Comparison of ENCODE assay signal across 20 cellular contexts in genomic region chr10:96387151-96387550, GRCh38. TPM values are rescaled to one million over a fixed set of nuclear protein-coding genes. Genes with fewer than 3 reads are reported as not detected.
A peak's percentile ranks its signal among the peaks of the same experiment; 100 is the strongest.
DNase-seq lines count a peak whose midpoint lies in the region; ATAC-seq and TF ChIP-seq lines count a peak whose summit lies in the region.
"Had no signal": no experiment of that assay in that cellular context is flagged by ENCODE, and none has a peak within 500 bp of the region (broad histone marks: within the 10 kb centered on the region; RNA-seq: fewer than 3 reads in every experiment).

No MANE protein-coding gene starts in this region.

- no peak overlapping the region for H3K27ac ChIP-seq in adrenal gland
- H3K27ac ChIP-seq: SK-N-MC had no signal

- DNase-seq in GM03348 (ENCODE audit: low spot score) (peak; percentile 73), iris pigment epithelial cell (ENCODE audit: low read depth) (peak; percentile 10), DMS 273 (lab: John Stamatoyannopoulos, UW; ENCODE audit: unreplicated experiment) (no peak), nephron progenitor cell (no peak), adrenal gland (no peak)
- DNase-seq in activated CD8-positive, alpha-beta memory T cell treated with anti-CD3 and anti-CD28 coated beads for 24 hours: no peak
- DNase-seq: ACHN; Calu3; CD4-positive, alpha-beta memory T cell; DMS79 treated with DMSO at 0.1 percent for 48 hours; GDM1; NCI-H1105; NCI-H1694; NCI-H226; NCI-H524 treated with DMSO at 0.1 percent for 48 hours; Right ventricle myocardium superior had no signal

- H3K4me3 ChIP-seq in adrenal gland: no peak overlapping the region
- H3K4me3 ChIP-seq: SK-N-MC had no signal

- H3K27me3 ChIP-seq in adrenal gland: peaks cover 6% of the 10 kb centered on the region

- H3K36me3 ChIP-seq in adrenal gland (replicated peaks in 1 of 2): no peaks in the 10 kb centered on the region

- ATAC-seq in SK-N-SH treated with all-trans-retinoic acid at 6 μM for 48 hours: peak; percentile 35; the same call in 2 of the 3 replicates

- H3K4me1 Mint-ChIP-seq in nephron progenitor cell: no peaks in the 10 kb centered on the region
- H3K4me1 Mint-ChIP-seq: CD4-positive, alpha-beta memory T cell had no signal

- H3K9me3 Mint-ChIP-seq in nephron progenitor cell: no peaks in the 10 kb centered on the region

- H3K9me3 ChIP-seq in adrenal gland (replicated peaks in 1 of 3): no peaks in the 10 kb centered on the region

- intact Hi-C loops in adrenal gland (cut with DNase I): no loop called here

- TF ChIP-seq CTCF in nephron progenitor cell (IDR thresholded peaks at IDR 0.05) (no peak), adrenal gland (IDR thresholded peaks at IDR 0.05) (no peak)

- H3K4me1 ChIP-seq in adrenal gland (replicated peaks in 1 of 2): no peaks in the 10 kb centered on the region

- H3K27ac Mint-ChIP-seq in nephron progenitor cell: no peak overlapping the region
- H3K27ac Mint-ChIP-seq: CD4-positive, alpha-beta memory T cell had no signal

- H3K27me3 Mint-ChIP-seq in nephron progenitor cell (ENCODE audit: low read depth, poor library complexity): peaks cover 20% of the 10 kb centered on the region

- no peak for TF ChIP-seq POLR2A in adrenal gland (IDR thresholded peaks at IDR 0.05)

- WGBS in adrenal gland, 4 donors: 60 to 80% (median 73%) methylated on average over 2 of the region's 2 CpGs

- no peak overlapping the region for H3K4me3 Mint-ChIP-seq in nephron progenitor cell
- H3K4me3 Mint-ChIP-seq: CD4-positive, alpha-beta memory T cell had no signal

- H3K36me3 Mint-ChIP-seq in nephron progenitor cell (ENCODE audit: low read depth): no peaks in the 10 kb centered on the region
- H3K36me3 Mint-ChIP-seq: CD4-positive, alpha-beta memory T cell had no signal

TF ChIP-seq in SK-N-SH treated with all-trans-retinoic acid at 6 μM for 48 hours, 23 proteins besides CTCF, POLR2A, EP300 and RAD21:
- TF ChIP-seq GLIS3 (CRISPR knock-in tag; IDR thresholded peaks at IDR 0.05) (no peak), TOX (CRISPR knock-in tag; IDR thresholded peaks at IDR 0.05; ENCODE audit: borderline replicate concordance) (no peak), ZFP3 (CRISPR knock-in tag; IDR thresholded peaks at IDR 0.05) (no peak), RARB (CRISPR knock-in tag; IDR thresholded peaks at IDR 0.05) (no peak), OSR1 (CRISPR knock-in tag; IDR thresholded peaks at IDR 0.05) (no peak), ZC3H10 (CRISPR knock-in tag; IDR thresholded peaks at IDR 0.05) (no peak), PATZ1 (CRISPR knock-in tag; IDR thresholded peaks at IDR 0.05; ENCODE audit: borderline replicate concordance) (no peak), ISL1 (CRISPR knock-in tag; IDR thresholded peaks at IDR 0.05) (no peak), TCF4 (CRISPR knock-in tag; IDR thresholded peaks at IDR 0.05; ENCODE audit: borderline replicate concordance) (no peak), ESRRG (CRISPR knock-in tag; IDR thresholded peaks at IDR 0.05) (no peak), ZNF70 (CRISPR knock-in tag; IDR thresholded peaks at IDR 0.05) (no peak), TSHZ2 (CRISPR knock-in tag; IDR thresholded peaks at IDR 0.05) (no peak), ZFP30 (CRISPR knock-in tag; IDR thresholded peaks at IDR 0.05) (no peak), PPARA (CRISPR knock-in tag; IDR thresholded peaks at IDR 0.05; ENCODE audit: borderline replicate concordance) (no peak)
- TF ChIP-seq, protein P1, sequence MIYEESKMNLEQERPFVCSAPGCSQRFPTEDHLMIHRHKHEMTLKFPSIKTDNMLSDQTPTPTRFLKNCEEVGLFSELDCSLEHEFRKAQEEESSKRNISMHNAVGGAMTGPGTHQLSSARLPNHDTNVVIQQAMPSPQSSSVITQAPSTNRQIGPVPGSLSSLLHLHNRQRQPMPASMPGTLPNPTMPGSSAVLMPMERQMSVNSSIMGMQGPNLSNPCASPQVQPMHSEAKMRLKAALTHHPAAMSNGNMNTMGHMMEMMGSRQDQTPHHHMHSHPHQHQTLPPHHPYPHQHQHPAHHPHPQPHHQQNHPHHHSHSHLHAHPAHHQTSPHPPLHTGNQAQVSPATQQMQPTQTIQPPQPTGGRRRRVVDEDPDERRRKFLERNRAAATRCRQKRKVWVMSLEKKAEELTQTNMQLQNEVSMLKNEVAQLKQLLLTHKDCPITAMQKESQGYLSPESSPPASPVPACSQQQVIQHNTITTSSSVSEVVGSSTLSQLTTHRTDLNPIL (CRISPR knock-in tag; IDR thresholded peaks at IDR 0.05; ENCODE audit: low read depth): no peak
- TF ChIP-seq, protein P2, sequence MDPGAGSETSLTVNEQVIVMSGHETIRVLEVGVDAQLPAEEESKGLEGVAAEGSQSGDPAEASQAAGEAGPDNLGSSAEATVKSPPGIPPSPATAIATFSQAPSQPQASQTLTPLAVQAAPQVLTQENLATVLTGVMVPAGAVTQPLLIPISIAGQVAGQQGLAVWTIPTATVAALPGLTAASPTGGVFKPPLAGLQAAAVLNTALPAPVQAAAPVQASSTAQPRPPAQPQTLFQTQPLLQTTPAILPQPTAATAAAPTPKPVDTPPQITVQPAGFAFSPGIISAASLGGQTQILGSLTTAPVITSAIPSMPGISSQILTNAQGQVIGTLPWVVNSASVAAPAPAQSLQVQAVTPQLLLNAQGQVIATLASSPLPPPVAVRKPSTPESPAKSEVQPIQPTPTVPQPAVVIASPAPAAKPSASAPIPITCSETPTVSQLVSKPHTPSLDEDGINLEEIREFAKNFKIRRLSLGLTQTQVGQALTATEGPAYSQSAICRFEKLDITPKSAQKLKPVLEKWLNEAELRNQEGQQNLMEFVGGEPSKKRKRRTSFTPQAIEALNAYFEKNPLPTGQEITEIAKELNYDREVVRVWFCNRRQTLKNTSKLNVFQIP (CRISPR knock-in tag; IDR thresholded peaks at IDR 0.05; ENCODE audit: borderline replicate concordance, low read depth): no peak
- TF ChIP-seq, protein P3, sequence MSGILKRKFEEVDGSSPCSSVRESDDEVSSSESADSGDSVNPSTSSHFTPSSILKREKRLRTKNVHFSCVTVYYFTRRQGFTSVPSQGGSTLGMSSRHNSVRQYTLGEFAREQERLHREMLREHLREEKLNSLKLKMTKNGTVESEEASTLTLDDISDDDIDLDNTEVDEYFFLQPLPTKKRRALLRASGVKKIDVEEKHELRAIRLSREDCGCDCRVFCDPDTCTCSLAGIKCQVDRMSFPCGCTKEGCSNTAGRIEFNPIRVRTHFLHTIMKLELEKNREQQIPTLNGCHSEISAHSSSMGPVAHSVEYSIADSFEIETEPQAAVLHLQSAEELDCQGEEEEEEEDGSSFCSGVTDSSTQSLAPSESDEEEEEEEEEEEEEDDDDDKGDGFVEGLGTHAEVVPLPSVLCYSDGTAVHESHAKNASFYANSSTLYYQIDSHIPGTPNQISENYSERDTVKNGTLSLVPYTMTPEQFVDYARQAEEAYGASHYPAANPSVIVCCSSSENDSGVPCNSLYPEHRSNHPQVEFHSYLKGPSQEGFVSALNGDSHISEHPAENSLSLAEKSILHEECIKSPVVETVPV (CRISPR knock-in tag; IDR thresholded peaks at IDR 0.05): no peak

RNA-seq across cellular contexts. Expression of gene OPALIN, which starts 28.3 kb away (rescaled TPM):
- total RNA-seq in adrenal gland: not detected
- polyA plus RNA-seq in adrenal gland: not detected
- total RNA-seq: Calu3; CD4-positive, alpha-beta memory T cell; LHCN-M2; Right ventricle myocardium superior had no signal
- polyA plus RNA-seq: BJ; CD4-positive, alpha-beta memory T cell had no signal

Comparison
In these comparisons a context has a peak if more than half of its experiments do, and no peak if none do; other contexts are left out.
1. DNase-seq: peak in GM03348 (single experiment) and iris pigment epithelial cell (single experiment); none in DMS 273 (single experiment), activated CD8-positive, alpha-beta memory T cell treated with anti-CD3 and anti-CD28 coated beads for 24 hours (single experiment), nephron progenitor cell (single experiment) and adrenal gland (0 of 7).